ENCODE assay signal across 16 cellular contexts in the genomic region with DNA sequence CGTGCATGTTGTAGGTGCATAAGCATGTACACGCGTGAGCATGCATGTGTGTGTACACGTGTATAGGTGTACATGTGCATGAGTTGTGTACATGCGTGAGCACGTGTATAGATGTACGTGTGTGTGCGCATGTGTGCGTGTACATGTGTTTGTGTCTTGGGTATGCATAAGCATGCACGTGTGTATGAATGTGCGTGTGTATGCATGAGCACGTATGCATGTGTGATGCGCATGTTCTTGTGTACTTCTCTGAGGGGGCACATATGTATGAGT. TPM values are rescaled to one million over a fixed set of nuclear protein-coding genes. Genes with fewer than 3 reads are reported as not detected.
DNase-seq lines count a peak whose midpoint lies in the region; FAIRE-seq and TF ChIP-seq lines count a peak whose summit lies in the region.
"Had no signal": no experiment of that assay in that cellular context is flagged by ENCODE, and none has a peak within 500 bp of the region (broad histone marks: within the 10 kb centered on the region; RNA-seq: fewer than 3 reads in every experiment).

No MANE protein-coding gene starts in this region.

- peak; percentile 65 for FAIRE-seq in GM12891 (lab: Jason Lieb, UNC)
- FAIRE-seq: RCC 7860 had no signal

- no peaks in the 10 kb centered on the region for H4K20me1 ChIP-seq in osteoblast (ENCODE audit: insufficient read depth, low read length)

- TF ChIP-seq CTCF in HEK293 (tag by site-specific recombination; IDR thresholded peaks at IDR 0.05) (no peak), osteoblast (IDR thresholded peaks at IDR 0.05; ENCODE audit: extremely low read depth, low read depth, low read length) (no peak)

- H3K9me3 ChIP-seq in HEK293 (ENCODE audit: control insufficient read depth, insufficient read depth, low read depth, low read length) (no peaks in the 10 kb centered on the region), osteoblast (ENCODE audit: low read depth, low read length) (no peaks in the 10 kb centered on the region)

- DNase-seq in GM12891 (ENCODE audit: insufficient read length, low spot score) (no peak), osteoblast (ENCODE audit: insufficient read length, low spot score, missing footprints) (peak; percentile 72), AG08395 (ENCODE audit: low spot score) (no peak), NOMO-1 (lab: John Stamatoyannopoulos, UW; ENCODE audit: unreplicated experiment in 2 of 2) (no peak), RKO (ENCODE audit: low spot score) (no peak)
- DNase-seq: CD4-positive, alpha-beta T cell; Karpas-422; MM.1S; NCI-H1105; NCI-H1694; NCI-H2227 treated with DMSO at 0.1 percent for 48 hours; NCI-H524; SHP77 treated with DMSO at 0.1 percent for 48 hours had no signal

- POLR2A ChIA-PET in HEK293 (lab: Yijun Ruan, JAX) = no interaction called here

- no peaks in the 10 kb centered on the region for H3K27me3 ChIP-seq in osteoblast (ENCODE audit: insufficient read depth, low read length)

- no peak overlapping the region for H3K4me2 ChIP-seq in osteoblast (ENCODE audit: insufficient read depth, low read length)

- H3K4me3 ChIP-seq in HEK293 (ENCODE audit: low read depth, low read length) (no peak overlapping the region), osteoblast (ENCODE audit: insufficient read depth, low read length) (no peak overlapping the region)

- CTCF ChIA-PET in HEK293 (lab: Yijun Ruan, JAX) = no interaction called here

- no peak for TF ChIP-seq POLR2A in GM12891 (IDR thresholded peaks at IDR 0.05; ENCODE audit: low read depth, low read length)

- no peaks in the 10 kb centered on the region for H3K79me2 ChIP-seq in osteoblast (ENCODE audit: insufficient read depth, low read length)

- H3K27ac ChIP-seq in HEK293 (ENCODE audit: extremely low read depth, low read depth, low read length) = no peak overlapping the region
- peak overlapping the region; percentile 4 for H3K27ac ChIP-seq in cingulate gyrus (ENCODE audit: low read depth, low read length)
- no peak overlapping the region for H3K27ac ChIP-seq in osteoblast (ENCODE audit: low read depth, low read length)

- no peak overlapping the region for H2AFZ ChIP-seq in osteoblast (ENCODE audit: low read length)

- H3K36me3 ChIP-seq in HEK293 (ENCODE audit: control insufficient read depth in 2 of 2, insufficient read depth in 1 of 2, low read length in 2 of 2) (peaks cover 0 to 21% of the 10 kb centered on the region in 2 experiments; a peak in 1 of 3 replicates), osteoblast (ENCODE audit: insufficient read depth, low read length) (no peaks in the 10 kb centered on the region)

- H3K4me1 ChIP-seq in HEK293 (ENCODE audit: control insufficient read depth, insufficient read depth, low read length) (no peaks in the 10 kb centered on the region), osteoblast (ENCODE audit: insufficient read depth, low read length) (no peaks in the 10 kb centered on the region)

TF ChIP-seq in GM12891, 5 proteins besides CTCF, POLR2A, EP300 and RAD21:
- TF ChIP-seq POLR2AphosphoS5 (IDR thresholded peaks at IDR 0.05; ENCODE audit: low read depth, low read length) = no peak
- no peak for TF ChIP-seq PAX5 (IDR thresholded peaks at IDR 0.05; ENCODE audit: insufficient read depth, low read length, severe bottlenecking)
- TF ChIP-seq SPI1 (IDR thresholded peaks at IDR 0.05; ENCODE audit: low read depth, low read length) = no peak
- TF ChIP-seq TAF1 (IDR thresholded peaks at IDR 0.05; ENCODE audit: low read depth, low read length) = no peak
- TF ChIP-seq POU2F2 (IDR thresholded peaks at IDR 0.05; ENCODE audit: low read depth, low read length) = no peak

TF ChIP-seq in HEK293, 187 proteins besides CTCF, POLR2A, EP300 and RAD21:
- TF ChIP-seq, protein P1, sequence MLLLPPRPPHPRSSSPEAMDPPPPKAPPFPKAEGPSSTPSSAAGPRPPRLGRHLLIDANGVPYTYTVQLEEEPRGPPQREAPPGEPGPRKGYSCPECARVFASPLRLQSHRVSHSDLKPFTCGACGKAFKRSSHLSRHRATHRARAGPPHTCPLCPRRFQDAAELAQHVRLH (tag by site-specific recombination; IDR thresholded peaks at IDR 0.05) = no peak
- TF ChIP-seq ZNF776 (tag by site-specific recombination; IDR thresholded peaks at IDR 0.05; ENCODE audit: borderline replicate concordance) = no peak
- no peak for TF ChIP-seq ZNF146 (tag by site-specific recombination; IDR thresholded peaks at IDR 0.05)
- TF ChIP-seq, protein P2, sequence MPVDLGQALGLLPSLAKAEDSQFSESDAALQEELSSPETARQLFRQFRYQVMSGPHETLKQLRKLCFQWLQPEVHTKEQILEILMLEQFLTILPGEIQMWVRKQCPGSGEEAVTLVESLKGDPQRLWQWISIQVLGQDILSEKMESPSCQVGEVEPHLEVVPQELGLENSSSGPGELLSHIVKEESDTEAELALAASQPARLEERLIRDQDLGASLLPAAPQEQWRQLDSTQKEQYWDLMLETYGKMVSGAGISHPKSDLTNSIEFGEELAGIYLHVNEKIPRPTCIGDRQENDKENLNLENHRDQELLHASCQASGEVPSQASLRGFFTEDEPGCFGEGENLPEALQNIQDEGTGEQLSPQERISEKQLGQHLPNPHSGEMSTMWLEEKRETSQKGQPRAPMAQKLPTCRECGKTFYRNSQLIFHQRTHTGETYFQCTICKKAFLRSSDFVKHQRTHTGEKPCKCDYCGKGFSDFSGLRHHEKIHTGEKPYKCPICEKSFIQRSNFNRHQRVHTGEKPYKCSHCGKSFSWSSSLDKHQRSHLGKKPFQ (tag by site-specific recombination; IDR thresholded peaks at IDR 0.05) = peak; percentile 74

RNA-seq across cellular contexts. Expression of a gene that starts 9.0 kb away (rescaled TPM):
- polyA plus RNA-seq in GM12891 (2012; ENCODE audit: low read depth, missing spikeins) = 0.09 TPM
- under 0.01 TPM in 2 replicates for total RNA-seq in osteoblast
- total RNA-seq: CD4-positive, alpha-beta T cell had no signal

RNA-seq across cellular contexts. Expression of a gene that starts 59.4 kb away (rescaled TPM):
- polyA plus RNA-seq in GM12891 (2012; ENCODE audit: low read depth, missing spikeins) = 18.5 TPM
- 19.2 and 19.9 TPM in 2 replicates for total RNA-seq in osteoblast
